Comparison of ENCODE assay signal across 8 cellular contexts in the genomic region with DNA sequence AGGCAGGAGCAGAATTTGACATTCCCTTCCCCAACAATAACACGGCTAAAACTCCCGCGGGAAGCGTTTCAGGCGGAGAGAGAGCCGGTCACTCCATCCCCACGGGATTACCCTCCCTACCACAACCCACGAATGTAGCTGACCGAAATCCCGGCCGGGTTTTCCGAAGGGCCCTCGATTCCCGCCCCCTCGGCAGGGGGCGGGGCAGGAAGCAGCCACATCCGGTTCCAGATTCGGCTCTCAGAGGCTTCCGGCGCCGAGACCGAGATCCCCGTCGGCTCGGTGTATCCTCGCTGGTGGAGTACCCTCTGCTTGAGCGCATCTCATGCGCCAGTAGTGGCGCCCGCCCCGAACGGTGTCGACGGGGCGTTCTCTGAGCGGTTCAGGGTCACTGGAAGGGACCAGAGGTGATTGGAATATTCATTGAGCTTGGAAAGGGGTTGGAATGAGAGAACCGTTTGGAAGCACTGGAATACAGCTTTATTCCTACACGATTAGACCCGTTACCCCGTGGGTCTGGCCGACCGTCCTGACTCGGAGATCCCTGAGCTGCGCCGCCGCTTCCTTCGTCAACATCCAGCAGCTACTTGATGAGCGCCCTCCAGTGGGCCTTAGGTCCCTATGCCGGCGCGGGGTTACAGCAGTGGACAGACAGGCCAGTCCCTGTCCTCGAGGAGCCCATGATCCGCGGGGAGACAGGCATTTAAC. TPM values are rescaled to one million over a fixed set of nuclear protein-coding genes. Genes with fewer than 3 reads are reported as not detected.
DNase-seq lines count a peak whose midpoint lies in the region; ATAC-seq and TF ChIP-seq lines count a peak whose summit lies in the region.

No MANE protein-coding gene starts in this region.

- H3K4me2 ChIP-seq in SK-N-SH = peak overlapping the region; percentile 94

- H3K4me1 ChIP-seq in SK-N-SH (ENCODE audit: control insufficient read depth in 1 of 2, insufficient read depth in 2 of 2, low read depth in 1 of 2, low read length in 1 of 2) (peaks cover 4 to 12% of the 10 kb centered on the region in 2 experiments; a peak in 1 of 4 replicates), thoracic aorta (ENCODE audit: control insufficient read depth in 1 of 2, low read depth in 2 of 2) (peaks cover 15 to 20% of the 10 kb centered on the region in 2 donors)

- 1% methylated on average over 34 of the region's 54 CpGs for WGBS in SK-N-SH (ENCODE audit: low lambda C conversion rate)

- H3K9me3 ChIP-seq in SK-N-SH (no peaks in the 10 kb centered on the region), thoracic aorta (no peaks in the 10 kb centered on the region)

- H3K9ac ChIP-seq in SK-N-SH = peak overlapping the region; percentile 94

- H3K27ac ChIP-seq in SK-N-SH (ENCODE audit: low read depth in 2 of 2, low read length in 1 of 2) (peak overlapping the region; percentile 99), thoracic aorta (peak overlapping the region; percentile 92 to 93)

- peaks cover 17 to 23% of the 10 kb centered on the region in 2 experiments for H3K36me3 ChIP-seq in SK-N-SH (replicated peaks in 1 of 2; ENCODE audit: control insufficient read depth in 1 of 2, insufficient read depth in 2 of 2, low read length in 1 of 2)
- peaks cover 25% of the 10 kb centered on the region for H3K36me3 ChIP-seq in thoracic aorta

- peak overlapping the region; percentile 98 for H3K4me3 Mint-ChIP-seq in osteocyte (ENCODE audit: unreplicated experiment)

- no peak for TF ChIP-seq EP300 in SK-N-SH (IDR thresholded peaks at IDR 0.05; ENCODE audit: borderline replicate concordance in 1 of 2, low read depth in 1 of 2, low read length in 1 of 2)

- peak; percentile 80 for ATAC-seq in HG02642 (IDR thresholded peaks at IDR 0.05; ENCODE audit: poor library complexity, unreplicated experiment)
- ATAC-seq in activated naive CD4-positive, alpha-beta T cell treated with anti-CD3 and anti-CD28 coated beads, Interleukin-2, amount 50 U/mL, for 72 hours = peak; percentile 80 to 87
- peak; percentile 67 for ATAC-seq in thoracic aorta (ENCODE audit: insufficient number of reproducible peaks, low FRiP score, low read depth)

- H4K20me1 ChIP-seq in SK-N-SH (ENCODE audit: insufficient read depth) = peaks cover 11% of the 10 kb centered on the region; the same call in 1 of the 2 replicates

- DNase-seq in GM12864 (ENCODE audit: low read depth) (peak; percentile 79), NCI-H1092 treated with DMSO at 0.1 percent for 48 hours (lab: John Stamatoyannopoulos, UW) (peak; percentile 81), SK-N-SH (peak; percentile 91), glomerular visceral epithelial cell (ENCODE audit: extremely low spot score) (peak; percentile 95), osteocyte (ENCODE audit: extremely low spot score, unreplicated experiment) (peak; percentile 96), thoracic aorta (ENCODE audit: low spot score) (peak; percentile 72)
- peak; percentile 95 for DNase-seq in activated naive CD4-positive, alpha-beta T cell treated with anti-CD3 and anti-CD28 coated beads, Interleukin-2, amount 50 U/mL, for 72 hours (ENCODE audit: low spot score in 2 of 2)

- H3K27me3 ChIP-seq in SK-N-SH (ENCODE audit: insufficient read depth) (no peaks in the 10 kb centered on the region), thoracic aorta (replicated peaks; ENCODE audit: insufficient read depth) (no peaks in the 10 kb centered on the region)

- H3K79me2 ChIP-seq in SK-N-SH (ENCODE audit: insufficient read depth) = peaks cover 52% of the 10 kb centered on the region

- POLR2A ChIA-PET in SK-N-SH (lab: Yijun Ruan, JAX) = interaction anchor here (0.8 to 3.3 kb wide), 11 partner anchors 10 to 328 kb away, joined by 4 to 30 read pairs (median 7); a partner anchor contains a TSS

- CTCF ChIA-PET in SK-N-SH (lab: Yijun Ruan, JAX) = interaction anchor here (0.5 to 2.9 kb wide), 22 partner anchors 8 to 126 kb away, joined by 3 to 30 read pairs (median 4); a partner anchor contains a TSS

- TF ChIP-seq RAD21 in SK-N-SH (IDR thresholded peaks at IDR 0.05; ENCODE audit: low read length) = peak; percentile 54

- H3K27me3 Mint-ChIP-seq in osteocyte (ENCODE audit: unreplicated experiment) = no peaks in the 10 kb centered on the region

- no peaks in the 10 kb centered on the region for H3K9me3 Mint-ChIP-seq in activated naive CD4-positive, alpha-beta T cell treated with anti-CD3 and anti-CD28 coated beads, Interleukin-2, amount 50 U/mL, for 72 hours
- no peaks in the 10 kb centered on the region for H3K9me3 Mint-ChIP-seq in osteocyte (ENCODE audit: unreplicated experiment)

- peak overlapping the region; percentile 40; the same call in 1 of the 2 replicates for H2AFZ ChIP-seq in SK-N-SH (ENCODE audit: low read depth)

- peaks cover 5 to 39% of the 10 kb centered on the region in 2 donors for H3K36me3 Mint-ChIP-seq in activated naive CD4-positive, alpha-beta T cell treated with anti-CD3 and anti-CD28 coated beads, Interleukin-2, amount 50 U/mL, for 72 hours
- H3K36me3 Mint-ChIP-seq in osteocyte (ENCODE audit: unreplicated experiment) = peaks cover 19% of the 10 kb centered on the region

- H3K4me3 ChIP-seq in GM12864 (ENCODE audit: low read depth, low read length) = peak overlapping the region; percentile 69
- peak overlapping the region; percentile 84 to 89 for H3K4me3 ChIP-seq in SK-N-SH (ENCODE audit: low read depth in 2 of 2, low read length in 1 of 2)
- peak overlapping the region; percentile 79 for H3K4me3 ChIP-seq in thoracic aorta

- no peaks in the 10 kb centered on the region for H3K9me2 ChIP-seq in SK-N-SH

- H3K4me1 Mint-ChIP-seq in osteocyte (ENCODE audit: unreplicated experiment) = peaks cover 30% of the 10 kb centered on the region

- H3F3A ChIP-seq in SK-N-SH (replicated peaks; ENCODE audit: insufficient read depth) = peaks cover 22% of the 10 kb centered on the region

- TF ChIP-seq CTCF in GM12864 (IDR thresholded peaks at IDR 0.05; ENCODE audit: low read depth, low read length, missing control alignments) (peak; percentile 67), SK-N-SH (IDR thresholded peaks at IDR 0.05) (peak; percentile 81), osteocyte (IDR thresholded peaks at IDR 0.05) (peak; percentile 88), thoracic aorta (IDR thresholded peaks at IDR 0.05) (peak; percentile 61)

- H3K27ac Mint-ChIP-seq in activated naive CD4-positive, alpha-beta T cell treated with anti-CD3 and anti-CD28 coated beads, Interleukin-2, amount 50 U/mL, for 72 hours = peak overlapping the region; percentile 92 to 97
- peak overlapping the region; percentile 100 for H3K27ac Mint-ChIP-seq in osteocyte (ENCODE audit: unreplicated experiment)

TF ChIP-seq in SK-N-SH, 30 proteins besides CTCF, POLR2A, EP300 and RAD21 (continues in another document):
- TF ChIP-seq MEF2A (IDR thresholded peaks at IDR 0.05; ENCODE audit: borderline replicate concordance, low read depth) (no peak), FOXM1 (IDR thresholded peaks at IDR 0.05; ENCODE audit: low read depth) (0 out of 2 replicates have a peak, but pooled peaks have one; percentile 23)

RNA-seq across cellular contexts. Expression of a gene that starts 0.6 kb away (rescaled TPM):
- polyA plus RNA-seq in SK-N-SH (2012; rRNA removed) = 59.4 and 71.2 TPM in 2 replicates
- polyA plus RNA-seq in SK-N-SH (2012; cell fraction: cytosol; rRNA removed) = 19.9 and 29.3 TPM in 2 replicates
- 331 and 334 TPM in 2 replicates for polyA plus RNA-seq in SK-N-SH (2012; cell fraction: nucleus; rRNA removed)
- 100 to 1,000 TPM in 1 of 2 donors, 10 to 100 TPM in 1; 24.5 to 136 TPM for total RNA-seq in activated naive CD4-positive, alpha-beta T cell treated with anti-CD3 and anti-CD28 coated beads, Interleukin-2, amount 50 U/mL, for 72 hours
- total RNA-seq in osteocyte (72.4 and 77.6 TPM in 2 replicates), thoracic aorta (10 to 100 TPM; 49.9 to 83.5 TPM)

RNA-seq across cellular contexts. Expression of a gene that starts 10.0 kb away (rescaled TPM):
- polyA plus RNA-seq in SK-N-SH (2012; rRNA removed) = 182 and 213 TPM in 2 replicates
- polyA plus RNA-seq in SK-N-SH (2012; cell fraction: cytosol; rRNA removed) = 233 and 285 TPM in 2 replicates
- polyA plus RNA-seq in SK-N-SH (2012; cell fraction: nucleus; rRNA removed) = 113 and 143 TPM in 2 replicates
- 100 to 1,000 TPM in 1 of 2 donors, 10 to 100 TPM in 1; 92.9 to 103 TPM for total RNA-seq in activated naive CD4-positive, alpha-beta T cell treated with anti-CD3 and anti-CD28 coated beads, Interleukin-2, amount 50 U/mL, for 72 hours
- total RNA-seq in osteocyte (29.7 and 30.3 TPM in 2 replicates), thoracic aorta (10 to 100 TPM; 26.8 to 31.9 TPM)

RNA-seq across cellular contexts. Expression of a gene that starts 10.4 kb away (rescaled TPM):
- polyA plus RNA-seq in SK-N-SH (2012; rRNA removed) = 153 and 172 TPM in 2 replicates
- polyA plus RNA-seq in SK-N-SH (2012; cell fraction: cytosol; rRNA removed) = 76.0 and 91.7 TPM in 2 replicates
- polyA plus RNA-seq in SK-N-SH (2012; cell fraction: nucleus; rRNA removed) = 421 and 466 TPM in 2 replicates
- 10 to 100 TPM; 73.7 to 81.5 TPM for total RNA-seq in activated naive CD4-positive, alpha-beta T cell treated with anti-CD3 and anti-CD28 coated beads, Interleukin-2, amount 50 U/mL, for 72 hours
- total RNA-seq in osteocyte = 59.1 and 63.4 TPM in 2 replicates
- total RNA-seq in thoracic aorta = 10 to 100 TPM; 42.6 to 60.3 TPM

RNA-seq across cellular contexts. Expression of a gene that starts 14.5 kb away (rescaled TPM):
- polyA plus RNA-seq in SK-N-SH (2012; rRNA removed) = 27.9 and 44.5 TPM in 2 replicates
- 24.4 and 34.4 TPM in 2 replicates for polyA plus RNA-seq in SK-N-SH (2012; cell fraction: cytosol; rRNA removed)
- polyA plus RNA-seq in SK-N-SH (2012; cell fraction: nucleus; rRNA removed) = 84.8 and 160 TPM in 2 replicates
- 100 to 1,000 TPM; 143 to 216 TPM for total RNA-seq in activated naive CD4-positive, alpha-beta T cell treated with anti-CD3 and anti-CD28 coated beads, Interleukin-2, amount 50 U/mL, for 72 hours
- total RNA-seq in osteocyte (117 and 130 TPM in 2 replicates), thoracic aorta (100 to 1,000 TPM in 1 of 2 donors, 10 to 100 TPM in 1; 88.0 to 107 TPM)

RNA-seq across cellular contexts. Expression of a gene that starts 18.2 kb away (rescaled TPM):
- polyA plus RNA-seq in SK-N-SH (2012; rRNA removed) = 19.5 and 22.2 TPM in 2 replicates
- 11.9 and 17.3 TPM in 2 replicates for polyA plus RNA-seq in SK-N-SH (2012; cell fraction: cytosol; rRNA removed)
- 22.8 and 24.0 TPM in 2 replicates for polyA plus RNA-seq in SK-N-SH (2012; cell fraction: nucleus; rRNA removed)
- total RNA-seq in activated naive CD4-positive, alpha-beta T cell treated with anti-CD3 and anti-CD28 coated beads, Interleukin-2, amount 50 U/mL, for 72 hours = 10 to 100 TPM; 12.2 to 18.2 TPM
- total RNA-seq in osteocyte (29.3 and 30.6 TPM in 2 replicates), thoracic aorta (10 to 100 TPM; 15.0 to 29.5 TPM)

Comparison
In these comparisons a context has a peak if more than half of its experiments do, and no peak if none do; other contexts are left out.
1. Peak in every context shown above with its lines: DNase-seq, ATAC-seq, H3K4me3 ChIP-seq and H3K27ac ChIP-seq.